8 cellular contexts compared by ENCODE assay signal in the genomic region with DNA sequence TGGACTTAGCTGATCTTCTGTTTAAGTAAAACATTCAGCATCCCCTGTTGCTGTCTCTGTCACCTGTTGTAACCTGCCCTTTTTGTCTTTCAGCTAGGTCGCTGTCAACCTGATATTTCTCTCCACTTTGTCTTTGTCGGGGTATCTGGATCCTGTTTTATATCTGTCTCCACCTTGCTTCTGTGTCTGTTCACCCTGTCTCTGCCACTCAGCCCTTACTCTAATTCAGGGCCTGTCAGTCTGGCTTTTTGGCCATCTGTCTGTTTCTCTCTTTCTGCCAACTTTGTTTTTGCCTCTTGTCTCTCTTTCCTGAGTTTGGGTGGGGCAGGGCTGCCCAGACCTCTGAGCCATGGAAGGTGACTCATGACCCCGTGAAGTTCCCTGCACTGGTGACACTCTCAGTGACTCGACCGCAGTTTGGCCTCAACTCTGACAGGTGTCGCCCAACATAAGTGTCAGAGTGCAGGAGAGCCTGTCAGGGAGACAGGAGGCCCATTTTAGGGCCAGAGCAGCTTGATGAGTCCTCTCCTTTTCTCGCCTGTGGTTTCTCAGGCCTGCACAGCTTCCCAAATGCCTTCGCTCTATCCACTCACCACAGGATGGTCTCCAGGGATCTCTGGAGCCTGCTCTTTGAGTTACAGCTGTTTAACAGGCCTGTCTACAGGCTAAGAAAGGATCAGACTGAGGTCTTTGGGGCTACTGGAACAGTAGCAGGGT. TPM values are rescaled to one million over a fixed set of nuclear protein-coding genes. Genes with fewer than 3 reads are reported as not detected.
DNase-seq lines count a peak whose midpoint lies in the region; ATAC-seq and TF ChIP-seq lines count a peak whose summit lies in the region.

No MANE protein-coding gene starts in this region.

- in situ Hi-C loops in Panc1 (cut with HindIII; ENCODE audit: low pct_unique_long_range_greater_than_20kb, low sequenced_read_pairs): no loop called here

- no peaks in the 10 kb centered on the region for H3K9me3 ChIP-seq in Panc1 (ENCODE audit: control insufficient read depth, insufficient read depth, low read depth, low read length)

- peak overlapping the region; percentile 97 for H3K27ac Mint-ChIP-seq in activated T-helper 17 cell treated with anti-CD3 and anti-CD28 coated beads, Interleukin-2, amount 50 U/mL, for 72 hours

- H3K27me3 Mint-ChIP-seq in activated T-helper 17 cell treated with anti-CD3 and anti-CD28 coated beads, Interleukin-2, amount 50 U/mL, for 72 hours: no peaks in the 10 kb centered on the region

- H3K4me1 Mint-ChIP-seq in activated T-helper 17 cell treated with anti-CD3 and anti-CD28 coated beads, Interleukin-2, amount 50 U/mL, for 72 hours: peaks cover 29% of the 10 kb centered on the region

- ATAC-seq in HG02938 (IDR thresholded peaks at IDR 0.05; ENCODE audit: unreplicated experiment): peak; percentile 66
- peak; percentile 67; the same call in 1 of the 2 replicates for ATAC-seq in Panc1
- ATAC-seq in activated T-helper 17 cell treated with anti-CD3 and anti-CD28 coated beads, Interleukin-2, amount 50 U/mL, for 72 hours (replicated peaks): peak; percentile 95

- H3K4me3 ChIP-seq in Panc1 (ENCODE audit: low read depth in 2 of 2, low read length in 2 of 2) (peak overlapping the region; percentile 80 to 81), rectal smooth muscle tissue (ENCODE audit: low read length) (peak overlapping the region; percentile 86)

- H3K36me3 ChIP-seq in Panc1 (ENCODE audit: control insufficient read depth, insufficient read depth, low read length) (peaks cover 4% of the 10 kb centered on the region), rectal smooth muscle tissue (ENCODE audit: control insufficient read depth, insufficient read depth, low read length) (no peaks in the 10 kb centered on the region)

- no peaks in the 10 kb centered on the region for H3K27me3 ChIP-seq in Panc1 (ENCODE audit: control insufficient read depth, insufficient read depth, low read length)
- no peaks in the 10 kb centered on the region for H3K27me3 ChIP-seq in rectal smooth muscle tissue (ENCODE audit: control insufficient read depth, insufficient read depth, low read length)

- H3K4me3 Mint-ChIP-seq in activated T-helper 17 cell treated with anti-CD3 and anti-CD28 coated beads, Interleukin-2, amount 50 U/mL, for 72 hours: peak overlapping the region; percentile 90

- H3K27ac ChIP-seq in Panc1 (ENCODE audit: low read length) (peak overlapping the region; percentile 52), rectal smooth muscle tissue (ENCODE audit: low read depth, low read length) (peak overlapping the region; percentile 84)

- BruUV-seq in Panc1 (replicated peaks; lab: Mats Ljungman, UMichigan): no TSS peak

- peaks cover 3% of the 10 kb centered on the region for H3K9me3 Mint-ChIP-seq in activated T-helper 17 cell treated with anti-CD3 and anti-CD28 coated beads, Interleukin-2, amount 50 U/mL, for 72 hours

- no peak for TF ChIP-seq CTCF in Panc1 (IDR thresholded peaks at IDR 0.05)

- intact Hi-C loops in Panc1 (cut with micrococcal nuclease; ENCODE audit: unreplicated experiment): no loop called here

- H3K36me3 Mint-ChIP-seq in activated T-helper 17 cell treated with anti-CD3 and anti-CD28 coated beads, Interleukin-2, amount 50 U/mL, for 72 hours (ENCODE audit: low read depth): peaks cover 46% of the 10 kb centered on the region

- POLR2A ChIA-PET in Panc1 (lab: Charles Lee): interaction anchor here (0.6 kb wide), 1 partner anchor 16 kb away, joined by 11 read pairs; no protein-coding TSS in a partner anchor

- peak overlapping the region; percentile 77 for H3K9ac ChIP-seq in rectal smooth muscle tissue (ENCODE audit: low read length)

- CTCF ChIA-PET in Panc1 (lab: Charles Lee): no interaction called here

- H3K4me1 ChIP-seq in Panc1 (ENCODE audit: control insufficient read depth, insufficient read depth, low read length): peaks cover 8% of the 10 kb centered on the region
- peaks cover 15% of the 10 kb centered on the region for H3K4me1 ChIP-seq in rectal smooth muscle tissue (ENCODE audit: control insufficient read depth, insufficient read depth, low read length)

- peak in 2 of 3 experiments; percentile 7 to 38 for DNase-seq in NCI-H1417 (lab: John Stamatoyannopoulos, UW)
- DNase-seq in NCI-H1417 treated with DMSO at 0.1 percent for 48 hours (lab: John Stamatoyannopoulos, UW): no peak
- no peak for DNase-seq in Panc1 (ENCODE audit: low read depth, low spot score)
- peak; percentile 51 for DNase-seq in glomerular visceral epithelial cell (ENCODE audit: extremely low spot score)
- DNase-seq in occipital lobe (lab: John Stamatoyannopoulos, UW): no peak

RNA-seq across cellular contexts. Expression of a gene that starts 0.9 kb away (rescaled TPM):
- total RNA-seq in Panc1 (2021; ENCODE audit: unreplicated experiment) (9.7 TPM), occipital lobe (57.7 TPM)
- polyA plus RNA-seq in Panc1 (2012; ENCODE audit: insufficient read length): 2.0 TPM
- 10 to 100 TPM; 27.4 to 31.3 TPM for total RNA-seq in activated T-helper 17 cell treated with anti-CD3 and anti-CD28 coated beads, Interleukin-2, amount 50 U/mL, for 72 hours

RNA-seq across cellular contexts. Expression of a gene that starts 54.7 kb away (rescaled TPM):
- 5.5 TPM for total RNA-seq in Panc1 (2021; ENCODE audit: unreplicated experiment)
- polyA plus RNA-seq in Panc1 (2012; ENCODE audit: insufficient read length): 1.6 TPM
- 1 to 10 TPM; 5.0 to 7.8 TPM for total RNA-seq in activated T-helper 17 cell treated with anti-CD3 and anti-CD28 coated beads, Interleukin-2, amount 50 U/mL, for 72 hours
- 83.0 TPM for total RNA-seq in occipital lobe

Comparison
In these comparisons a context has a peak if more than half of its experiments do, and no peak if none do; other contexts are left out.
1. DNase-seq: peak in NCI-H1417 (2 of 3) and glomerular visceral epithelial cell (single experiment); none in NCI-H1417 treated with DMSO at 0.1 percent for 48 hours (single experiment), Panc1 (single experiment) and occipital lobe (single experiment).
2. Peak in every context shown above with its lines, with median percentiles within 50 percentile points of each other: ATAC-seq.